In genomic region chr7:138890467-138890781, GRCh38 we compare ENCODE assay signal across 20 cellular contexts.
DNase-seq lines count a peak whose midpoint lies in the region; ATAC-seq and TF ChIP-seq lines count a peak whose summit lies in the region.
"Had no signal": no experiment of that assay in that cellular context is flagged by ENCODE, and none has a peak within 500 bp of the region (broad histone marks: within the 10 kb centered on the region; RNA-seq: fewer than 3 reads in every experiment).

No MANE protein-coding gene starts in this region.

- H2AFZ ChIP-seq in GM23248: peak overlapping the region; percentile 71
- no peak overlapping the region for H2AFZ ChIP-seq in smooth muscle cell (ENCODE audit: low read depth)

- H3K27ac ChIP-seq in GM23248 (peak overlapping the region; percentile 90), SK-N-MC (no peak overlapping the region), smooth muscle cell (ENCODE audit: low read depth) (peak overlapping the region; percentile 55)
- H3K27ac ChIP-seq in CD8-positive, alpha-beta memory T cell (ENCODE audit: low read depth, low read length): no peak overlapping the region
- H3K27ac ChIP-seq: heart right ventricle, HL-60 had no signal

- no peak overlapping the region for H3K4me3 ChIP-seq in GM23248
- H3K4me3 ChIP-seq in SK-N-MC: peak overlapping the region; percentile 72
- H3K4me3 ChIP-seq in smooth muscle cell: no peak overlapping the region
- no peak overlapping the region for H3K4me3 ChIP-seq in CD8-positive, alpha-beta memory T cell (ENCODE audit: low read length)
- H3K4me3 ChIP-seq: heart right ventricle had no signal

- H3K36me3 ChIP-seq in GM23248 (ENCODE audit: low read depth): no peaks in the 10 kb centered on the region
- no peaks in the 10 kb centered on the region for H3K36me3 ChIP-seq in SK-N-MC (ENCODE audit: insufficient read depth, low read length)
- no peaks in the 10 kb centered on the region for H3K36me3 ChIP-seq in smooth muscle cell (ENCODE audit: low read depth)
- H3K36me3 ChIP-seq in CD8-positive, alpha-beta memory T cell (ENCODE audit: insufficient read depth, low read length): no peaks in the 10 kb centered on the region
- H3K36me3 ChIP-seq: heart right ventricle had no signal

- H3K9me3 Mint-ChIP-seq in CD8-positive, alpha-beta memory T cell: no peaks in the 10 kb centered on the region
- H3K9me3 Mint-ChIP-seq: activated T-helper 17 cell treated with anti-CD3 and anti-CD28 coated beads, Interleukin-2, amount 50 U/mL, for 72 hours; CD4-positive, alpha-beta T cell; natural killer cell treated with Interleukin-12 subunit alpha and Interleukin-12 subunit beta and Interleukin-15 and Interleukin-18, amount 100 ng/mL, for 72 hours; WTC11 had no signal

- peaks cover 9 to 19% of the 10 kb centered on the region in 2 donors for H3K27me3 Mint-ChIP-seq in CD8-positive, alpha-beta memory T cell
- H3K27me3 Mint-ChIP-seq: activated naive CD8-positive, alpha-beta T cell had no signal

- in situ Hi-C loops in GM23248 (cut with MboI): loop anchor here (25.0 kb wide), 1 partner anchor 197 kb away; no protein-coding TSS in a partner anchor

- DNase-seq in GM23248 (no peak), SK-N-MC (ENCODE audit: low read depth, low spot score) (no peak), left lobe of liver (ENCODE audit: low spot score) (no peak), smooth muscle cell (lab: John Stamatoyannopoulos, UW; ENCODE audit: unreplicated experiment) (no peak), RKO (ENCODE audit: low spot score) (no peak), activated gamma-delta T cell (lab: John Stamatoyannopoulos, UW) (no peak), NCI-H524 treated with DMSO at 0.1 percent for 48 hours (lab: John Stamatoyannopoulos, UW) (no peak)
- no peak for DNase-seq in CD8-positive, alpha-beta memory T cell
- DNase-seq: activated CD4-positive, alpha-beta T cell treated with anti-CD3 and anti-CD28 coated beads, Interleukin-2, amount 50 U/mL, for 4 hours; activated CD8-positive, alpha-beta memory T cell treated with anti-CD3 and anti-CD28 coated beads, Interleukin-2, amount 50 U/mL, for 48 hours; CD4-positive, alpha-beta T cell; heart right ventricle; NCI-H2227 treated with DMSO at 0.1 percent for 48 hours; stimulated activated naive CD8-positive, alpha-beta T cell treated with anti-CD3 and anti-CD28 coated beads, Interleukin-15, Interleukin-2, amounts not matched to agents 100 U/mL and 50 U/mL, for 24 hours had no signal

- no peaks in the 10 kb centered on the region for H3K27me3 ChIP-seq in GM23248 (replicated peaks; ENCODE audit: insufficient read depth)
- H3K27me3 ChIP-seq in smooth muscle cell (ENCODE audit: low read depth): no peaks in the 10 kb centered on the region
- peaks cover 8% of the 10 kb centered on the region for H3K27me3 ChIP-seq in CD8-positive, alpha-beta memory T cell (ENCODE audit: insufficient read depth, low read length, poor library complexity, severe bottlenecking)
- H3K27me3 ChIP-seq: heart right ventricle had no signal

- H3K36me3 Mint-ChIP-seq in CD8-positive, alpha-beta memory T cell: no peaks in the 10 kb centered on the region
- H3K36me3 Mint-ChIP-seq: activated naive CD8-positive, alpha-beta T cell; natural killer cell treated with Interleukin-12 subunit alpha and Interleukin-12 subunit beta and Interleukin-15 and Interleukin-18, amount 100 ng/mL, for 72 hours had no signal

- no peaks in the 10 kb centered on the region for H3K9me3 ChIP-seq in GM23248 (ENCODE audit: low read depth)
- H3K9me3 ChIP-seq in SK-N-MC (ENCODE audit: low read depth, low read length): no peaks in the 10 kb centered on the region
- no peaks in the 10 kb centered on the region for H3K9me3 ChIP-seq in smooth muscle cell (replicated peaks; ENCODE audit: low read depth)
- no peaks in the 10 kb centered on the region for H3K9me3 ChIP-seq in CD8-positive, alpha-beta memory T cell (ENCODE audit: low read length)
- H3K9me3 ChIP-seq: heart right ventricle had no signal

- no peak overlapping the region for H3K4me3 Mint-ChIP-seq in CD8-positive, alpha-beta memory T cell
- H3K4me3 Mint-ChIP-seq: activated naive CD8-positive, alpha-beta T cell; activated T-helper 17 cell treated with anti-CD3 and anti-CD28 coated beads, Interleukin-2, amount 50 U/mL, for 72 hours; CD4-positive, alpha-beta T cell; natural killer cell treated with Interleukin-12 subunit alpha and Interleukin-12 subunit beta and Interleukin-15 and Interleukin-18, amount 100 ng/mL, for 72 hours; WTC11 had no signal

- CTCF ChIA-PET in CD8-positive, alpha-beta memory T cell (lab: Charles Lee): no interaction called here

- H3K4me1 ChIP-seq in GM23248 (ENCODE audit: insufficient read depth) (peaks cover 35% of the 10 kb centered on the region), smooth muscle cell (ENCODE audit: low read depth) (peaks cover 13% of the 10 kb centered on the region)
- peaks cover 4% of the 10 kb centered on the region for H3K4me1 ChIP-seq in CD8-positive, alpha-beta memory T cell (ENCODE audit: insufficient read depth, low read length)

- H3K79me2 ChIP-seq in GM23248 (ENCODE audit: insufficient read depth): no peaks in the 10 kb centered on the region
- no peaks in the 10 kb centered on the region for H3K79me2 ChIP-seq in smooth muscle cell (ENCODE audit: low read depth)

- H4K20me1 ChIP-seq in GM23248 (ENCODE audit: insufficient read depth): no peaks in the 10 kb centered on the region
- no peaks in the 10 kb centered on the region for H4K20me1 ChIP-seq in smooth muscle cell (ENCODE audit: low read depth)

- TF ChIP-seq CTCF in smooth muscle cell (IDR thresholded peaks at IDR 0.05; ENCODE audit: borderline replicate concordance, insufficient read depth, poor library complexity, severe bottlenecking): no peak

- peak; percentile 50 for ATAC-seq in left lobe of liver
- ATAC-seq: activated T-helper 17 cell treated with anti-CD3 and anti-CD28 coated beads, Interleukin-2, amount 50 U/mL, for 72 hours; left colon; natural killer cell treated with Interleukin-12 subunit alpha and Interleukin-12 subunit beta and Interleukin-15 and Interleukin-18, amount 100 ng/mL, for 72 hours; stimulated activated naive CD8-positive, alpha-beta T cell treated with anti-CD3 and anti-CD28 coated beads, Interleukin-15, Interleukin-2, amounts not matched to agents 100 U/mL and 50 U/mL, for 24 hours; WTC11 had no signal

- WGBS in GM23248 (ENCODE audit: low coverage in 1 of 2, low lambda C conversion rate in 2 of 2, missing lambda C conversion rate in 2 of 2), 2 experiments: 36 to 48% methylated on average over 9 of the region's 9 CpGs
- WGBS in smooth muscle cell (ENCODE audit: low lambda C conversion rate): 96% methylated on average over 9 of the region's 9 CpGs

- no peak overlapping the region for H3K27ac Mint-ChIP-seq in CD8-positive, alpha-beta memory T cell
- H3K27ac Mint-ChIP-seq: activated naive CD8-positive, alpha-beta T cell; activated T-helper 17 cell treated with anti-CD3 and anti-CD28 coated beads, Interleukin-2, amount 50 U/mL, for 72 hours; CD4-positive, alpha-beta T cell had no signal

- H3K4me2 ChIP-seq in GM23248 (ENCODE audit: unreplicated experiment) (peak overlapping the region; percentile 83), smooth muscle cell (peak overlapping the region; percentile 12)

- H3K4me1 Mint-ChIP-seq in CD8-positive, alpha-beta memory T cell: peaks cover 5 to 13% (median 6%) of the 10 kb centered on the region in 3 donors
- H3K4me1 Mint-ChIP-seq: activated T-helper 17 cell treated with anti-CD3 and anti-CD28 coated beads, Interleukin-2, amount 50 U/mL, for 72 hours had no signal

- peaks cover 34% of the 10 kb centered on the region for H3F3A ChIP-seq in GM23248 (ENCODE audit: insufficient read depth)
- no peaks in the 10 kb centered on the region for H3F3A ChIP-seq in smooth muscle cell (ENCODE audit: low read depth)

- POLR2A ChIA-PET in CD8-positive, alpha-beta memory T cell (lab: Charles Lee): no interaction called here

- H3K9me2 ChIP-seq in GM23248 (ENCODE audit: insufficient read depth): no peaks in the 10 kb centered on the region

- H3K9ac ChIP-seq in GM23248 (peak overlapping the region; percentile 71), SK-N-MC (ENCODE audit: insufficient read length) (no peak overlapping the region), smooth muscle cell (ENCODE audit: low read depth) (no peak overlapping the region)

Comparison
In these comparisons a context has a peak if more than half of its experiments do, and no peak if none do; other contexts are left out.
1. H3K27ac ChIP-seq: peak in GM23248 (single experiment) and smooth muscle cell (single experiment); none in SK-N-MC (single experiment) and CD8-positive, alpha-beta memory T cell (single experiment).